In the genomic region with DNA sequence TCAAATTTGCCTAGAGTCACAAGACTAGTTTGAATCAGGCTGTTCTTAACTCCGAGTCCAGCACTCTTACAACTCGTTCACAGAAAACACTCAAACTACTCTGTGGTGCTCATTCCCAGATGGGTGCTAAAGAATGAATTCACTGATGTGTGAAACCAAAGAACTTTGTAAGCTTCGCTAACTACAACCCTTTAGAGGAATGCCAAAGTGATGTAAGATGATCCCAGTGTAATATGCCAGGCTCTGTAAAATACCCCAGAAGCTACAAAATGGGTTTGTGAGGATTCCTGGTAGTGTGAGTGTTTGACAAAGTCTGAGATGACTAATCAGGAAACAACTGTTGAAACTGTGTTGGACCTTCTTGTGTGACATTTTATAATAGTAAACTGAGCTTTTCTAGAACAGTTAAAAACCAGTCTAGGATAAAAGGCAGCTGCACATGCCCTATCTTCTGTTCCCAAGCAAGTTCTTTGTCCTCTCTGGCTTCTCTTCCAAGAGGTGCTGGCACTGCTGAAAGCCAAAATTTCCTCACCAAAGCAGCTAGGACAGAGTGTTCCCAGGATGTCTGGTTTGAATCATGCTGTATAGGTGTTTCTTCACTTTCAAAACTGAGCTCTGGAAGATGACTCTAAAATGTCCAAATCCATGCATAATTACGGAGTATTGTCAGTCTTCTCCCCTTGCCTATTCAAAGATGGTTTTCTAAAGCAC, we compare ENCODE assay signal across 20 cellular contexts.
DNase-seq lines count a peak whose midpoint lies in the region; ATAC-seq, FAIRE-seq and TF ChIP-seq lines count a peak whose summit lies in the region.
"Had no signal": no experiment of that assay in that cellular context is flagged by ENCODE, and none has a peak within 500 bp of the region (broad histone marks: within the 10 kb centered on the region; RNA-seq: fewer than 3 reads in every experiment).

No MANE protein-coding gene starts in this region.

- H3K36me3 Mint-ChIP-seq in MCF 10A (ENCODE audit: insufficient read depth, unreplicated experiment): peaks cover 5% of the 10 kb centered on the region
- H3K36me3 Mint-ChIP-seq in activated naive CD4-positive, alpha-beta T cell treated with anti-CD3 and anti-CD28 coated beads, Interleukin-2, amount 50 U/mL, for 72 hours: no peaks in the 10 kb centered on the region
- H3K36me3 Mint-ChIP-seq: CD14-positive monocyte, IgD-negative memory B cell had no signal

- DNase-seq in MCF 10A (ENCODE audit: unreplicated experiment) (peak; percentile 35), mammary epithelial cell (no peak), bronchial epithelial cell (ENCODE audit: low read depth) (no peak), kidney tubule cell (ENCODE audit: low spot score) (peak; percentile 88), cortex of kidney (lab: John Stamatoyannopoulos, UW) (no peak), foreskin keratinocyte (no peak)
- no peak for DNase-seq in activated naive CD4-positive, alpha-beta T cell treated with anti-CD3 and anti-CD28 coated beads, Interleukin-2, amount 50 U/mL, for 72 hours (ENCODE audit: low spot score in 2 of 2)
- DNase-seq: AML-193, HCEC 1CT, MV-4-11, NCI-H1105 treated with DMSO at 0.1 percent for 48 hours, NCI-H2029 treated with DMSO at 0.1 percent for 48 hours, NCI-H226, NCI-H524, Peyer's patch had no signal

- no peaks in the 10 kb centered on the region for H4K20me1 ChIP-seq in mammary epithelial cell (ENCODE audit: insufficient read depth, low read length)

- no peak for TF ChIP-seq CTCF in MCF 10A (IDR thresholded peaks at IDR 0.05; ENCODE audit: unreplicated experiment)
- TF ChIP-seq CTCF in mammary epithelial cell (conservative IDR thresholded peaks at IDR 0.05 in 1 of 2, IDR thresholded peaks at IDR 0.05 in 1 of 2; ENCODE audit: extremely low read depth in 1 of 2, insufficient read depth in 1 of 2, low read depth in 1 of 2, low read length in 2 of 2): no peak
- no peak for TF ChIP-seq CTCF in bronchial epithelial cell (IDR thresholded peaks at IDR 0.05; ENCODE audit: insufficient read depth, low read length, severe bottlenecking)
- TF ChIP-seq CTCF in foreskin keratinocyte (conservative IDR thresholded peaks at IDR 0.05): no peak

- FAIRE-seq in bronchial epithelial cell (lab: Jason Lieb, UNC): peak; percentile 36

- no peaks in the 10 kb centered on the region for H3K27me3 ChIP-seq in mammary epithelial cell (ENCODE audit: insufficient read depth, low read length)
- no peaks in the 10 kb centered on the region for H3K27me3 ChIP-seq in bronchial epithelial cell (ENCODE audit: control insufficient read depth, insufficient read depth, low read length)
- no peaks in the 10 kb centered on the region for H3K27me3 ChIP-seq in foreskin keratinocyte
- H3K27me3 ChIP-seq: Peyer's patch, SJSA1 had no signal

- intact Hi-C loops in MCF 10A (cut with micrococcal nuclease): no loop called here
- intact Hi-C loops in mammary epithelial cell (cut with micrococcal nuclease): no loop called here

- no peak overlapping the region for H3K4me2 ChIP-seq in mammary epithelial cell (ENCODE audit: insufficient read depth, low read depth, low read length)

- H3K27ac Mint-ChIP-seq in MCF 10A (ENCODE audit: low read depth, unreplicated experiment): peak overlapping the region; percentile 70
- no peak overlapping the region for H3K27ac Mint-ChIP-seq in activated naive CD4-positive, alpha-beta T cell treated with anti-CD3 and anti-CD28 coated beads, Interleukin-2, amount 50 U/mL, for 72 hours
- H3K27ac Mint-ChIP-seq: CD14-positive monocyte, IgD-negative memory B cell had no signal

- H3K36me3 ChIP-seq in mammary epithelial cell (ENCODE audit: insufficient read depth, low read length): no peaks in the 10 kb centered on the region
- no peaks in the 10 kb centered on the region for H3K36me3 ChIP-seq in bronchial epithelial cell (ENCODE audit: control insufficient read depth, insufficient read depth, low read length)
- H3K36me3 ChIP-seq: Peyer's patch, SJSA1 had no signal

- H3K4me3 ChIP-seq in mammary epithelial cell (replicated peaks in 1 of 3; ENCODE audit: insufficient read depth in 1 of 3, low read depth in 2 of 3, low read length in 3 of 3) (no peak overlapping the region), bronchial epithelial cell (ENCODE audit: low read depth, low read length) (no peak overlapping the region)
- H3K4me3 ChIP-seq: Peyer's patch, SJSA1 had no signal

- BruUV-seq in MCF 10A (replicated peaks; lab: Mats Ljungman, UMichigan) (no TSS peak), mammary epithelial cell (replicated peaks; lab: Mats Ljungman, UMichigan) (no TSS peak)

- H3K27ac ChIP-seq in mammary epithelial cell (ENCODE audit: insufficient read depth, low read depth, low read length): no peak overlapping the region
- no peak overlapping the region for H3K27ac ChIP-seq in foreskin keratinocyte
- H3K27ac ChIP-seq: 22Rv1, Peyer's patch, SJSA1 had no signal

- 73% methylated on average over 2 of the region's 4 CpGs for WGBS in mammary epithelial cell (ENCODE audit: low coverage, missing lambda C conversion rate)

- no peak overlapping the region for H3K9ac ChIP-seq in mammary epithelial cell (ENCODE audit: insufficient read depth, low read length)

- no peaks in the 10 kb centered on the region for H3K9me3 Mint-ChIP-seq in MCF 10A (ENCODE audit: unreplicated experiment)
- peaks cover 0 to 4% of the 10 kb centered on the region in 2 donors for H3K9me3 Mint-ChIP-seq in activated naive CD4-positive, alpha-beta T cell treated with anti-CD3 and anti-CD28 coated beads, Interleukin-2, amount 50 U/mL, for 72 hours
- H3K9me3 Mint-ChIP-seq: CD14-positive monocyte had no signal

- in situ Hi-C loops in mammary epithelial cell (cut with MboI; ENCODE audit: low sequenced_read_pairs in 2 of 2): no loop called here

- H3K79me2 ChIP-seq in mammary epithelial cell (ENCODE audit: insufficient read depth, low read length): no peaks in the 10 kb centered on the region

- ATAC-seq in activated naive CD4-positive, alpha-beta T cell treated with anti-CD3 and anti-CD28 coated beads, Interleukin-2, amount 50 U/mL, for 72 hours: no peak
- no peak for ATAC-seq in foreskin keratinocyte
- no peak for ATAC-seq in GM19351 (IDR thresholded peaks at IDR 0.05; ENCODE audit: unreplicated experiment)

- H3K4me1 Mint-ChIP-seq in MCF 10A (ENCODE audit: insufficient read depth, unreplicated experiment): peaks cover 5% of the 10 kb centered on the region
- H3K4me1 Mint-ChIP-seq: CD14-positive monocyte, IgD-negative memory B cell had no signal

- H3K4me1 ChIP-seq in mammary epithelial cell (ENCODE audit: insufficient read depth, low read length) (no peaks in the 10 kb centered on the region), foreskin keratinocyte (no peaks in the 10 kb centered on the region)
- H3K4me1 ChIP-seq: Peyer's patch, SJSA1 had no signal

- POLR2A ChIA-PET in MCF 10A (lab: Yijun Ruan, JAX): interaction anchor here (0.6 to 0.9 kb wide), 3 partner anchors 16 to 341 kb away, joined by 3 to 5 read pairs (median 3); no protein-coding TSS in a partner anchor

- H3K27me3 Mint-ChIP-seq in MCF 10A (ENCODE audit: insufficient read depth, unreplicated experiment): no peaks in the 10 kb centered on the region
- H3K27me3 Mint-ChIP-seq: IgD-negative memory B cell had no signal

- dilution Hi-C loops in mammary epithelial cell (cut with HindIII; ENCODE audit: low sequenced_read_pairs): no loop called here

- no peak overlapping the region for H3K4me3 Mint-ChIP-seq in MCF 10A (ENCODE audit: unreplicated experiment)
- H3K4me3 Mint-ChIP-seq: CD14-positive monocyte, IgD-negative memory B cell had no signal

- H3K9me3 ChIP-seq in mammary epithelial cell (replicated peaks; ENCODE audit: insufficient read depth, low read length): no peaks in the 10 kb centered on the region
- H3K9me3 ChIP-seq: Peyer's patch, SJSA1 had no signal

- H2AFZ ChIP-seq in mammary epithelial cell (ENCODE audit: low read depth, low read length): no peak overlapping the region

- CTCF ChIA-PET in MCF 10A (lab: Yijun Ruan, JAX) (interaction anchor here (0.6 to 2.3 kb wide), 5 partner anchors 12 to 447 kb away, joined by 3 to 21 read pairs (median 3); no protein-coding TSS in a partner anchor), mammary epithelial cell (lab: Charles Lee; ENCODE audit: low non-redundant PET) (no interaction called here)

Comparison
In these comparisons a context has a peak if more than half of its experiments do, and no peak if none do; other contexts are left out.
1. DNase-seq: peak in MCF 10A (single experiment) and kidney tubule cell (single experiment); none in mammary epithelial cell (single experiment), bronchial epithelial cell (single experiment), cortex of kidney (single experiment), activated naive CD4-positive, alpha-beta T cell treated with anti-CD3 and anti-CD28 coated beads, Interleukin-2, amount 50 U/mL, for 72 hours (0 of 2) and foreskin keratinocyte (0 of 2).